In the genomic region with DNA sequence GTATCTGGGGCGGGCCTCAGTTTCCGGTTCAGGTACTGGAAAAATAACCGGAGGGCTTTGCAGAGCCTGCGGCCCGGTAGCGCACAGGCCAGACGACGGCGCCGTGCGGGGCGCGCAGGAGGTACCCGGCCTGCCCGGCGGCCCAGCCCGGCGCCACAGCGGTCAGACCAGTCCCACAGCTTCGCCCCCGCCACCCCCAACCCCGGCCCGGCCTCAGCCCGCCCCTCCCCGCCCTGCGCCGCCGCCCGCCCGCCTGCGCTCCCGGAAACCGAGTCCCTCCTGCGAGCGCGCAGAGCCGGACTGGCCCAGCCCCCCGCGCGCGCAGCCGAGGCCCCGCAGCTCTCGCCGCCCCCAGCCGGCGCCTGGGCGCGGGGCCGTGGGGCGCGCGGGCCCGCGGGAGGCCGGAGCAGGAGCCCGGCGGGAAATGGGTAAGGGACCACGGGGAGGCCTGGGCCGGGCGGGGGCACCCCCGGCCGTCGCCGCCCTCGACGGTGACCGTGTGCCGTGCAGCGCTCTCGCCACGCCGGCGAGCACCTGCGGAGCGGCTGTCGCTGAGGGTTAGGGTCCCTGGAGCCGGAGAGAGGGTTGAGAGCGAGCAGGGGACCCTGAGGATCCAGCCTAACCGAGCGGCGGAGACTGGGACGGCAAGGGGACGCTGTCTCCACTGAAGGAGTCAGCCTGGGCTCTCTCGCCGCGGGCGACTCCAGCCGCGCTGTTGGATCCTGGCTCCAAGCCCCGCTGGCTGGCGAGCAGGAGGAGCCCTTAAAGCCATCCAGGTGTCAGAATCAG, we compare ENCODE assay signal across 1 cellular context.
TF ChIP-seq lines count a peak whose summit lies in the region.

No MANE protein-coding gene starts in this region.

TF ChIP-seq in HepG2, 621 proteins besides CTCF, POLR2A, EP300 and RAD21 (continued from another document and continues in another):
- TF ChIP-seq, protein P1, sequence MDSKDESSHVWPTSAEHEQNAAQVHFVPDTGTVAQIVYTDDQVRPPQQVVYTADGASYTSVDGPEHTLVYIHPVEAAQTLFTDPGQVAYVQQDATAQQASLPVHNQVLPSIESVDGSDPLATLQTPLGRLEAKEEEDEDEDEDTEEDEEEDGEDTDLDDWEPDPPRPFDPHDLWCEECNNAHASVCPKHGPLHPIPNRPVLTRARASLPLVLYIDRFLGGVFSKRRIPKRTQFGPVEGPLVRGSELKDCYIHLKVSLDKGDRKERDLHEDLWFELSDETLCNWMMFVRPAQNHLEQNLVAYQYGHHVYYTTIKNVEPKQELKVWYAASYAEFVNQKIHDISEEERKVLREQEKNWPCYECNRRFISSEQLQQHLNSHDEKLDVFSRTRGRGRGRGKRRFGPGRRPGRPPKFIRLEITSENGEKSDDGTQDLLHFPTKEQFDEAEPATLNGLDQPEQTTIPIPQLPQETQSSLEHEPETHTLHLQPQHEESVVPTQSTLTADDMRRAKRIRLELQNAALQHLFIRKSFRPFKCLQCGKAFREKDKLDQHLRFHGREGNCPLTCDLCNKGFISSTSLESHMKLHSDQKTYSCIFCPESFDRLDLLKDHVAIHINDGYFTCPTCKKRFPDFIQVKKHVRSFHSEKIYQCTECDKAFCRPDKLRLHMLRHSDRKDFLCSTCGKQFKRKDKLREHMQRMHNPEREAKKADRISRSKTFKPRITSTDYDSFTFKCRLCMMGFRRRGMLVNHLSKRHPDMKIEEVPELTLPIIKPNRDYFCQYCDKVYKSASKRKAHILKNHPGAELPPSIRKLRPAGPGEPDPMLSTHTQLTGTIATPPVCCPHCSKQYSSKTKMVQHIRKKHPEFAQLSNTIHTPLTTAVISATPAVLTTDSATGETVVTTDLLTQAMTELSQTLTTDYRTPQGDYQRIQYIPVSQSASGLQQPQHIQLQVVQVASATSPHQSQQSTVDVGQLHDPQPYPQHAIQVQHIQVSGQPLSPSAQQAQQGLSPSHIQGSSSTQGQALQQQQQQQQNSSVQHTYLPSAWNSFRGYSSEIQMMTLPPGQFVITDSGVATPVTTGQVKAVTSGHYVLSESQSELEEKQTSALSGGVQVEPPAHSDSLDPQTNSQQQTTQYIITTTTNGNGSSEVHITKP (CRISPR knock-in tag; IDR thresholded peaks at IDR 0.05; ENCODE audit: low read depth), result no peak
- TF ChIP-seq ELF3 (CRISPR knock-in tag; IDR thresholded peaks at IDR 0.05) (no peak), ZNF616 (CRISPR knock-in tag; IDR thresholded peaks at IDR 0.05; ENCODE audit: low read depth) (peak; percentile 10; the same call in 1 of the 2 replicates), TBX2 (CRISPR knock-in tag; IDR thresholded peaks at IDR 0.05; ENCODE audit: borderline replicate concordance) (0 out of 2 replicates have a peak, but pooled peaks have one; percentile 42), SMAD1 (CRISPR knock-in tag; IDR thresholded peaks at IDR 0.05; ENCODE audit: borderline replicate concordance, low read depth) (no peak), ZNF556 (CRISPR knock-in tag; IDR thresholded peaks at IDR 0.05; ENCODE audit: borderline replicate concordance) (peak; percentile 83; the same call in 1 of the 2 replicates), SAP130 (CRISPR knock-in tag; IDR thresholded peaks at IDR 0.05; ENCODE audit: low read depth) (no peak; the same call in 1 of the 2 replicates), ELF1 (CRISPR knock-in tag; IDR thresholded peaks at IDR 0.05) (no peak), KDM1A (CRISPR knock-in tag; IDR thresholded peaks at IDR 0.05) (no peak), RCOR2 (CRISPR knock-in tag; IDR thresholded peaks at IDR 0.05) (no peak), ZNF749 (CRISPR knock-in tag; IDR thresholded peaks at IDR 0.05; ENCODE audit: borderline replicate concordance) (0 out of 2 replicates have a peak, but pooled peaks have one; percentile 58), GTF3A (CRISPR knock-in tag; conservative IDR thresholded peaks at IDR 0.05) (peak; percentile 81; the same call in 1 of the 2 replicates), RBM22 (optimal IDR thresholded peaks at IDR 0.05; ENCODE audit: low read length) (no peak), GATA4 (IDR thresholded peaks at IDR 0.05; ENCODE audit: borderline replicate concordance, low read depth) (no peak), EHMT2 (IDR thresholded peaks at IDR 0.05; ENCODE audit: borderline replicate concordance, low read depth, low read length) (no peak), SRY (CRISPR knock-in tag; IDR thresholded peaks at IDR 0.05) (peak; percentile 46; the same call in 1 of the 2 replicates), JUND (CRISPR knock-in tag; IDR thresholded peaks at IDR 0.05) (no peak), ZNF766 (CRISPR knock-in tag; IDR thresholded peaks at IDR 0.05; ENCODE audit: borderline replicate concordance) (no peak), SNRNP70 (IDR thresholded peaks at IDR 0.05; ENCODE audit: low read depth, low read length) (no peak), ZNF790 (CRISPR knock-in tag; IDR thresholded peaks at IDR 0.05; ENCODE audit: borderline replicate concordance) (0 out of 2 replicates have a peak, but pooled peaks have one; percentile 24), HOXA7 (CRISPR knock-in tag; IDR thresholded peaks at IDR 0.05) (no peak), TBP (CRISPR knock-in tag; IDR thresholded peaks at IDR 0.05) (no peak), NCOA1 (CRISPR knock-in tag; IDR thresholded peaks at IDR 0.05) (peak; percentile 29; the same call in 1 of the 2 replicates), MATR3 (CRISPR knock-in tag; IDR thresholded peaks at IDR 0.05) (no peak), ARHGAP35 (CRISPR knock-in tag; IDR thresholded peaks at IDR 0.05; ENCODE audit: borderline replicate concordance) (0 out of 2 replicates have a peak, but pooled peaks have one; percentile 25), KLF15 (CRISPR knock-in tag; IDR thresholded peaks at IDR 0.05; ENCODE audit: borderline replicate concordance) (no peak), NFATC3 (CRISPR knock-in tag; IDR thresholded peaks at IDR 0.05) (no peak), ZNF335 (CRISPR knock-in tag; IDR thresholded peaks at IDR 0.05) (no peak), SMAD9 (CRISPR knock-in tag; IDR thresholded peaks at IDR 0.05) (no peak), ZNF343 (CRISPR knock-in tag; IDR thresholded peaks at IDR 0.05) (0 out of 2 replicates have a peak, but pooled peaks have one; percentile 52), ZNF282 (IDR thresholded peaks at IDR 0.05; ENCODE audit: partially characterized antibody) (no peak), ZNF652 (CRISPR knock-in tag; IDR thresholded peaks at IDR 0.05; ENCODE audit: borderline replicate concordance, low read depth) (no peak), AHR (CRISPR knock-in tag; IDR thresholded peaks at IDR 0.05) (no peak), SP5 (CRISPR knock-in tag; IDR thresholded peaks at IDR 0.05; ENCODE audit: borderline replicate concordance, low read depth) (no peak), ZNF3 (CRISPR knock-in tag; IDR thresholded peaks at IDR 0.05) (no peak), ZNF567 (CRISPR knock-in tag; IDR thresholded peaks at IDR 0.05; ENCODE audit: borderline replicate concordance) (no peak), ZNF317 (CRISPR knock-in tag; IDR thresholded peaks at IDR 0.05) (no peak), ZMYM4 (CRISPR knock-in tag; IDR thresholded peaks at IDR 0.05) (no peak), MYC (CRISPR knock-in tag; IDR thresholded peaks at IDR 0.05; ENCODE audit: borderline replicate concordance) (peak; percentile 55; the same call in 1 of the 2 replicates), ZSCAN12 (CRISPR knock-in tag; IDR thresholded peaks at IDR 0.05) (no peak), ZNF260 (CRISPR knock-in tag; IDR thresholded peaks at IDR 0.05; ENCODE audit: borderline replicate concordance, low read depth) (no peak), POGZ (CRISPR knock-in tag; IDR thresholded peaks at IDR 0.05) (no peak)
- TF ChIP-seq, protein P2, sequence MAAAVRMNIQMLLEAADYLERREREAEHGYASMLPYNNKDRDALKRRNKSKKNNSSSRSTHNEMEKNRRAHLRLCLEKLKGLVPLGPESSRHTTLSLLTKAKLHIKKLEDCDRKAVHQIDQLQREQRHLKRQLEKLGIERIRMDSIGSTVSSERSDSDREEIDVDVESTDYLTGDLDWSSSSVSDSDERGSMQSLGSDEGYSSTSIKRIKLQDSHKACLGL (CRISPR knock-in tag; IDR thresholded peaks at IDR 0.05), result peak; percentile 9; the same call in 1 of the 2 replicates
- TF ChIP-seq, protein P3, sequence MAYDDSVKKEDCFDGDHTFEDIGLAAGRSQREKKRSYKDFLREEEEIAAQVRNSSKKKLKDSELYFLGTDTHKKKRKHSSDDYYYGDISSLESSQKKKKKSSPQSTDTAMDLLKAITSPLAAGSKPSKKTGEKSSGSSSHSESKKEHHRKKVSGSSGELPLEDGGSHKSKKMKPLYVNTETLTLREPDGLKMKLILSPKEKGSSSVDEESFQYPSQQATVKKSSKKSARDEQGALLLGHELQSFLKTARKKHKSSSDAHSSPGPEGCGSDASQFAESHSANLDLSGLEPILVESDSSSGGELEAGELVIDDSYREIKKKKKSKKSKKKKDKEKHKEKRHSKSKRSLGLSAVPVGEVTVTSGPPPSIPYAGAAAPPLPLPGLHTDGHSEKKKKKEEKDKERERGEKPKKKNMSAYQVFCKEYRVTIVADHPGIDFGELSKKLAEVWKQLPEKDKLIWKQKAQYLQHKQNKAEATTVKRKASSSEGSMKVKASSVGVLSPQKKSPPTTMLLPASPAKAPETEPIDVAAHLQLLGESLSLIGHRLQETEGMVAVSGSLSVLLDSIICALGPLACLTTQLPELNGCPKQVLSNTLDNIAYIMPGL (CRISPR knock-in tag; IDR thresholded peaks at IDR 0.05; ENCODE audit: borderline replicate concordance in 1 of 2, low read depth in 1 of 2), result peak in 1 of 2 experiments; percentile 4; a peak in 1 of 4 replicates
- TF ChIP-seq, protein P4, sequence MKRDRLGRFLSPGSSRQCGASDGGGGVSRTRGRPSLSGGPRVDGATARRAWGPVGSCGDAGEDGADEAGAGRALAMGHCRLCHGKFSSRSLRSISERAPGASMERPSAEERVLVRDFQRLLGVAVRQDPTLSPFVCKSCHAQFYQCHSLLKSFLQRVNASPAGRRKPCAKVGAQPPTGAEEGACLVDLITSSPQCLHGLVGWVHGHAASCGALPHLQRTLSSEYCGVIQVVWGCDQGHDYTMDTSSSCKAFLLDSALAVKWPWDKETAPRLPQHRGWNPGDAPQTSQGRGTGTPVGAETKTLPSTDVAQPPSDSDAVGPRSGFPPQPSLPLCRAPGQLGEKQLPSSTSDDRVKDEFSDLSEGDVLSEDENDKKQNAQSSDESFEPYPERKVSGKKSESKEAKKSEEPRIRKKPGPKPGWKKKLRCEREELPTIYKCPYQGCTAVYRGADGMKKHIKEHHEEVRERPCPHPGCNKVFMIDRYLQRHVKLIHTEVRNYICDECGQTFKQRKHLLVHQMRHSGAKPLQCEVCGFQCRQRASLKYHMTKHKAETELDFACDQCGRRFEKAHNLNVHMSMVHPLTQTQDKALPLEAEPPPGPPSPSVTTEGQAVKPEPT (CRISPR knock-in tag; IDR thresholded peaks at IDR 0.05; ENCODE audit: low read depth), result no peak
- TF ChIP-seq, protein P5, sequence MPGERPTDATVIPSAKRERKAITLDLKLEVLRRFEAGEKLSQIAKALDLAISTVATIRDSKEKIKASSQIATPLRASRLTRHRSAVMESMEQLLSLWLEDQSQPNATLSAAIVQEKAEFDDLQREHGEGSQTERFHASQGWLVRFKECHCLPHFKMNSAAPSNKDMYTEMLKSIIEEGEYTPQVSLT (CRISPR knock-in tag; IDR thresholded peaks at IDR 0.05; ENCODE audit: borderline replicate concordance, low read depth), result no peak
- TF ChIP-seq, protein P6, sequence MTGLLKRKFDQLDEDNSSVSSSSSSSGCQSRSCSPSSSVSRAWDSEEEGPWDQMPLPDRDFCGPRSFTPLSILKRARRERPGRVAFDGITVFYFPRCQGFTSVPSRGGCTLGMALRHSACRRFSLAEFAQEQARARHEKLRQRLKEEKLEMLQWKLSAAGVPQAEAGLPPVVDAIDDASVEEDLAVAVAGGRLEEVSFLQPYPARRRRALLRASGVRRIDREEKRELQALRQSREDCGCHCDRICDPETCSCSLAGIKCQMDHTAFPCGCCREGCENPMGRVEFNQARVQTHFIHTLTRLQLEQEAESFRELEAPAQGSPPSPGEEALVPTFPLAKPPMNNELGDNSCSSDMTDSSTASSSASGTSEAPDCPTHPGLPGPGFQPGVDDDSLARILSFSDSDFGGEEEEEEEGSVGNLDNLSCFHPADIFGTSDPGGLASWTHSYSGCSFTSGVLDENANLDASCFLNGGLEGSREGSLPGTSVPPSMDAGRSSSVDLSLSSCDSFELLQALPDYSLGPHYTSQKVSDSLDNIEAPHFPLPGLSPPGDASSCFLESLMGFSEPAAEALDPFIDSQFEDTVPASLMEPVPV (CRISPR knock-in tag; IDR thresholded peaks at IDR 0.05), result no peak
- TF ChIP-seq, protein P7, sequence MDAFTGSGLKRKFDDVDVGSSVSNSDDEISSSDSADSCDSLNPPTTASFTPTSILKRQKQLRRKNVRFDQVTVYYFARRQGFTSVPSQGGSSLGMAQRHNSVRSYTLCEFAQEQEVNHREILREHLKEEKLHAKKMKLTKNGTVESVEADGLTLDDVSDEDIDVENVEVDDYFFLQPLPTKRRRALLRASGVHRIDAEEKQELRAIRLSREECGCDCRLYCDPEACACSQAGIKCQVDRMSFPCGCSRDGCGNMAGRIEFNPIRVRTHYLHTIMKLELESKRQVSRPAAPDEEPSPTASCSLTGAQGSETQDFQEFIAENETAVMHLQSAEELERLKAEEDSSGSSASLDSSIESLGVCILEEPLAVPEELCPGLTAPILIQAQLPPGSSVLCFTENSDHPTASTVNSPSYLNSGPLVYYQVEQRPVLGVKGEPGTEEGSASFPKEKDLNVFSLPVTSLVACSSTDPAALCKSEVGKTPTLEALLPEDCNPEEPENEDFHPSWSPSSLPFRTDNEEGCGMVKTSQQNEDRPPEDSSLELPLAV (CRISPR knock-in tag; conservative IDR thresholded peaks at IDR 0.05; ENCODE audit: low read depth), result no peak
- TF ChIP-seq, protein P8, sequence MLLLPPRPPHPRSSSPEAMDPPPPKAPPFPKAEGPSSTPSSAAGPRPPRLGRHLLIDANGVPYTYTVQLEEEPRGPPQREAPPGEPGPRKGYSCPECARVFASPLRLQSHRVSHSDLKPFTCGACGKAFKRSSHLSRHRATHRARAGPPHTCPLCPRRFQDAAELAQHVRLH (CRISPR knock-in tag; IDR thresholded peaks at IDR 0.05; ENCODE audit: borderline replicate concordance, low read depth), result no peak
- TF ChIP-seq, protein P9, sequence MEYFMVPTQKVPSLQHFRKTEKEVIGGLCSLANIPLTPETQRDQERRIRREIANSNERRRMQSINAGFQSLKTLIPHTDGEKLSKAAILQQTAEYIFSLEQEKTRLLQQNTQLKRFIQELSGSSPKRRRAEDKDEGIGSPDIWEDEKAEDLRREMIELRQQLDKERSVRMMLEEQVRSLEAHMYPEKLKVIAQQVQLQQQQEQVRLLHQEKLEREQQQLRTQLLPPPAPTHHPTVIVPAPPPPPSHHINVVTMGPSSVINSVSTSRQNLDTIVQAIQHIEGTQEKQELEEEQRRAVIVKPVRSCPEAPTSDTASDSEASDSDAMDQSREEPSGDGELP (IDR thresholded peaks at IDR 0.05; ENCODE audit: borderline replicate concordance, low read depth), result no peak
- TF ChIP-seq, protein P10, sequence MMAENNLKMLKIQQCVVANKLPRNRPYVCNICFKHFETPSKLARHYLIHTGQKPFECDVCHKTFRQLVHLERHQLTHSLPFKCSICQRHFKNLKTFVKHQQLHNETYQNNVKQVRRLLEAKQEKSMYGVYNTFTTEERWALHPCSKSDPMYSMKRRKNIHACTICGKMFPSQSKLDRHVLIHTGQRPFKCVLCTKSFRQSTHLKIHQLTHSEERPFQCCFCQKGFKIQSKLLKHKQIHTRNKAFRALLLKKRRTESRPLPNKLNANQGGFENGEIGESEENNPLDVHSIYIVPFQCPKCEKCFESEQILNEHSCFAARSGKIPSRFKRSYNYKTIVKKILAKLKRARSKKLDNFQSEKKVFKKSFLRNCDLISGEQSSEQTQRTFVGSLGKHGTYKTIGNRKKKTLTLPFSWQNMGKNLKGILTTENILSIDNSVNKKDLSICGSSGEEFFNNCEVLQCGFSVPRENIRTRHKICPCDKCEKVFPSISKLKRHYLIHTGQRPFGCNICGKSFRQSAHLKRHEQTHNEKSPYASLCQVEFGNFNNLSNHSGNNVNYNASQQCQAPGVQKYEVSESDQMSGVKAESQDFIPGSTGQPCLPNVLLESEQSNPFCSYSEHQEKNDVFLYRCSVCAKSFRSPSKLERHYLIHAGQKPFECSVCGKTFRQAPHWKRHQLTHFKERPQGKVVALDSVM (CRISPR knock-in tag; IDR thresholded peaks at IDR 0.05), result no peak
